Comparison of ENCODE assay signal across 27 cellular contexts in the genomic region with DNA sequence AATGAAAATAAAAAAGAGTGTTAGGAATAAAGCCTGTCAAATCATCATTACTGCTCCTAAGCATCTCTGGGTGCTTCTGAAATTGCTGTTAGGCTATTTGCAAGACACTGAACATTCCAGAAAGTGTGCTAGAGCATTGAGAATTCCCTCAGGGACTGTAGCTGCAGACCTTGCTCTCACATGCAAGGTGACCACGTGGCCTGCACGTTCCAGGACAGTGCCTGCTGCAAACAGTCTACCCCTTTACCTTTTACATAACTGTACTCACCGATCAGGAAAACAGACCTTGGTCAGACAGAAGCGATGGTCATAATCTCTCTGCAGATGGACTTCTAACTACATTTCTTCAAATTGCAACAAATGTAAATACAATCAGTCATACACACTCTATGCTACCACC.
"Had no signal": no experiment of that assay in that cellular context is flagged by ENCODE, and none has a peak within 500 bp of the region (broad histone marks: within the 10 kb centered on the region; RNA-seq: fewer than 3 reads in every experiment).

No MANE protein-coding gene starts in this region.

- H3K36me3 ChIP-seq: left lung, lower lobe of right lung, neural progenitor cell, neutrophil, sigmoid colon, spleen, tibial nerve, upper lobe of left lung, vagina had no signal

- DNase-seq: kidney; left colon; left lung; lower lobe of right lung; mammary epithelial cell; mesendoderm; naive B cell; natural killer cell; nephron progenitor cell; occipital lobe; psoas muscle; small intestine; spleen; stimulated activated CD4-positive, alpha-beta T cell treated with anti-CD3 and anti-CD28 coated beads, Interleukin-4, amount 100 ng/mL, for 24 hours; stimulated activated naive CD4-positive, alpha-beta T cell treated with Interleukin-2 at 50 U/mL for 16 hours; stimulated activated naive CD8-positive, alpha-beta T cell treated with anti-CD3 and anti-CD28 coated beads, Interleukin-15, amount 100 ng/mL, for 72 hours; substantia nigra; upper lobe of left lung had no signal

- H3K27ac ChIP-seq: hepatocyte, left lung, lower lobe of right lung, neural progenitor cell, neutrophil, parathyroid adenoma, psoas muscle, sigmoid colon, tibial nerve, upper lobe of left lung, vagina had no signal

- H3K9ac ChIP-seq: neural progenitor cell, parathyroid adenoma had no signal

- H3K9me3 ChIP-seq: left lung, lower lobe of right lung, neutrophil, psoas muscle, sigmoid colon, spleen, tibial nerve, upper lobe of left lung, vagina had no signal

- H3K4me2 ChIP-seq: hepatocyte, neural progenitor cell had no signal

- FAIRE-seq: kidney, small intestine had no signal

- H3K4me3 ChIP-seq: hepatocyte, left lung, lower lobe of right lung, neural progenitor cell, psoas muscle, sigmoid colon, spleen, tibial nerve, upper lobe of left lung, vagina had no signal

- ATAC-seq: left colon; left lung; lower lobe of right lung; natural killer cell; psoas muscle; right cardiac atrium; stimulated activated effector memory CD8-positive, alpha-beta T cell treated with anti-CD3 and anti-CD28 coated beads, Interleukin-12 subunit alpha, Interleukin-12 subunit beta, amount 100 ng/mL, for 72 hours; stimulated activated naive CD8-positive, alpha-beta T cell treated with anti-CD3 and anti-CD28 coated beads, Interleukin-15, amount 100 ng/mL, for 72 hours had no signal

- H2AFZ ChIP-seq: hepatocyte, neural progenitor cell, parathyroid adenoma had no signal

- H3K27me3 ChIP-seq: hepatocyte, left lung, neural progenitor cell, neutrophil, sigmoid colon, tibial nerve, upper lobe of left lung, vagina had no signal

- H3K79me2 ChIP-seq: hepatocyte, parathyroid adenoma had no signal
